Comparison of ENCODE assay signal across 16 cellular contexts in the genomic region with DNA sequence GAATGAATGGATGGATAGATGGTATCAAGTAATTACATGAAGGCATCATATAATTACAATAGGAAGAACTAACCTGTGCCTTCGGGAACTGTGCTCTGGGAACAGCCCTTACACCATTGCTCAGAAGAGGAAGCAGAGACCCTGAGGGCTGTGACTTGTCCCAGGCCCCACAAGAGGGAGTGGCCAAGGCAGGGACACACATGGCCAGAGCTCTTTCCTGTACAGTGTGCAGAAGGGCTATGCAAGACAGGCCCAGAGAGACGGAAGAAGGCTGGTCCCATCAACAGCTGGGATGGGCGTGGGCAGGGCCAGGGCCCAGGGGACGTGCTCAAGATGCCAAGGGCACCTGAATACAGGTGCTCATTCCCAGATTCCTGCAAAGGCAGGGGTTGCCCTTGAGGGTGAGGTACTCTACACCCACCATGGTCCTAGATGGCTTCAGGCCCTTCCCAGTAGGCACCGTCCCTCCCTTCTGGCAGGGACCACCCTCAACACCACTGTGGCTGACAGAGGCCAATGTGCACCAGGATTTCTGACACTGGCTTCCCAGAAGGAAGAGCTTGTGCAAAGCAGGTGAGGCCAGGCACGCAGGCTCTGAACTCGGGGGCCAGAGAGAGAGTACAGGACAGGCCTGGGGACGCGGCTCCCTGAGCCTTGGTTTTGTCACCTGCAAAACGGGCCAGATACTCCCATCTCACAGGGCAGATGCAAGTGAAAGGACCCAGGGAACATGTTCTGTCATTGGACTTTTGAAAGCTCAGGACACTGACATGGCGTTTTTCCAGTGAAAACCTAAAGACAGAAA. TPM values are rescaled to one million over a fixed set of nuclear protein-coding genes. Genes with fewer than 3 reads are reported as not detected.
DNase-seq lines count a peak whose midpoint lies in the region; TF ChIP-seq lines count a peak whose summit lies in the region.
"Had no signal": no experiment of that assay in that cellular context is flagged by ENCODE, and none has a peak within 500 bp of the region (broad histone marks: within the 10 kb centered on the region; RNA-seq: fewer than 3 reads in every experiment).

No MANE protein-coding gene starts in this region.

- H3K79me2 ChIP-seq in ACC112 (ENCODE audit: control insufficient read depth, insufficient read depth, low read length, unreplicated experiment), result peaks cover 41% of the 10 kb centered on the region
- peaks cover 48% of the 10 kb centered on the region for H3K79me2 ChIP-seq in GM23248 (ENCODE audit: insufficient read depth)

- H4K20me1 ChIP-seq in GM23248 (ENCODE audit: insufficient read depth), result no peaks in the 10 kb centered on the region

- H3K4me1 ChIP-seq in ACC112 (ENCODE audit: control insufficient read depth, insufficient read depth, low read length, unreplicated experiment) (peaks cover 34% of the 10 kb centered on the region), GM23248 (ENCODE audit: insufficient read depth) (peaks cover 30% of the 10 kb centered on the region), adipocyte (ENCODE audit: control insufficient read depth, insufficient read depth, low read length) (peaks cover 46% of the 10 kb centered on the region), thyroid gland (peaks cover 13 to 30% of the 10 kb centered on the region in 2 donors), stomach (peaks cover 23 to 50% (median 43%) of the 10 kb centered on the region in 4 donors)

- WGBS in GM23248 (ENCODE audit: low coverage in 1 of 2, low lambda C conversion rate in 2 of 2, missing lambda C conversion rate in 2 of 2), 2 experiments, result 91 to 93% methylated on average over 11 of the region's 11 CpGs
- WGBS in thyroid gland, 2 donors, result 90% methylated on average over 10 of the region's 11 CpGs
- 82 to 97% (median 92%) methylated on average over 8 to 11 of the region's 11 CpGs for WGBS in stomach, 5 donors

- peaks cover 18% of the 10 kb centered on the region for H3K36me3 ChIP-seq in ACC112 (ENCODE audit: insufficient read depth, low read length)
- H3K36me3 ChIP-seq in GM23248 (ENCODE audit: low read depth), result peaks cover 5% of the 10 kb centered on the region; the same call in 1 of the 2 replicates
- H3K36me3 ChIP-seq in adipocyte (ENCODE audit: control insufficient read depth, insufficient read depth, low read length, severe bottlenecking), result peaks cover 10% of the 10 kb centered on the region
- no peaks in the 10 kb centered on the region for H3K36me3 ChIP-seq in thyroid gland
- H3K36me3 ChIP-seq in stomach, result peaks cover 0 to 14% (median 0%) of the 10 kb centered on the region in 4 donors
- H3K36me3 ChIP-seq: HAP-1 had no signal

- TF ChIP-seq POLR2A in thyroid gland (IDR thresholded peaks at IDR 0.05), result no peak
- TF ChIP-seq POLR2A in stomach (IDR thresholded peaks at IDR 0.05), result no peak

- peak overlapping the region; percentile 86 for H3K4me2 ChIP-seq in GM23248 (ENCODE audit: unreplicated experiment)

- peaks cover 21% of the 10 kb centered on the region for H3F3A ChIP-seq in GM23248 (ENCODE audit: insufficient read depth)

- in situ Hi-C loops in GM23248 (cut with MboI), result no loop called here

- H3K27ac ChIP-seq in ACC112 (ENCODE audit: low read depth, low read length) (no peak overlapping the region), GM23248 (no peak overlapping the region), thyroid gland (no peak overlapping the region), stomach (no peak overlapping the region)

- H3K9me3 ChIP-seq in GM23248 (ENCODE audit: low read depth), result no peaks in the 10 kb centered on the region
- H3K9me3 ChIP-seq in adipocyte (ENCODE audit: control insufficient read depth, low read length), result no peaks in the 10 kb centered on the region
- no peaks in the 10 kb centered on the region for H3K9me3 ChIP-seq in thyroid gland
- no peaks in the 10 kb centered on the region for H3K9me3 ChIP-seq in stomach
- H3K9me3 ChIP-seq: HAP-1 had no signal

- H2AFZ ChIP-seq in ACC112 (ENCODE audit: low read length, unreplicated experiment), result no peak overlapping the region
- H2AFZ ChIP-seq in GM23248, result no peak overlapping the region

- intact Hi-C loops in thyroid gland (cut with DNase I), result no loop called here
- intact Hi-C loops in stomach (cut with DNase I; ENCODE audit: low total_unique reads), result no loop called here

- no peak for DNase-seq in GM23248
- no peak for DNase-seq in adipocyte (ENCODE audit: low read depth)
- peak; percentile 64 for DNase-seq in mesenteric fat pad (ENCODE audit: low spot score)
- DNase-seq in thyroid gland, result no peak
- no peak for DNase-seq in stimulated activated CD4-positive, alpha-beta T cell treated with anti-CD3 and anti-CD28 coated beads, Interleukin-1b, Interleukin-23, amount 100 ng/mL, for 48 hours
- DNase-seq in stomach, result no peak
- DNase-seq in putamen (ENCODE audit: low spot score), result no peak
- DNase-seq: activated naive CD4-positive, alpha-beta T cell; central memory CD4-positive, alpha-beta T cell; NCI-H1105; NCI-H446 treated with DMSO at 0.1 percent for 48 hours; stimulated activated CD4-positive, alpha-beta T cell treated with anti-CD3 and anti-CD28 coated beads, Interleukin-4, amount 100 ng/mL, for 4 hours; stimulated activated naive CD4-positive, alpha-beta T cell had no signal

- TF ChIP-seq EP300 in stomach (IDR thresholded peaks at IDR 0.05), result no peak

- H3K9me2 ChIP-seq in GM23248 (ENCODE audit: insufficient read depth), result no peaks in the 10 kb centered on the region

- H3K27me3 ChIP-seq in ACC112 (ENCODE audit: insufficient read depth, low read length), result no peaks in the 10 kb centered on the region
- H3K27me3 ChIP-seq in GM23248 (replicated peaks; ENCODE audit: insufficient read depth), result no peaks in the 10 kb centered on the region
- no peaks in the 10 kb centered on the region for H3K27me3 ChIP-seq in adipocyte (replicated peaks; ENCODE audit: control insufficient read depth, insufficient read depth, low read length)
- no peaks in the 10 kb centered on the region for H3K27me3 ChIP-seq in thyroid gland
- H3K27me3 ChIP-seq in stomach, result peaks cover 0 to 32% (median 20%) of the 10 kb centered on the region in 3 donors

- TF ChIP-seq CTCF in thyroid gland (IDR thresholded peaks at IDR 0.05) (no peak), stomach (IDR thresholded peaks at IDR 0.05) (no peak)

- H3K4me3 ChIP-seq in ACC112 (ENCODE audit: low read depth, low read length) (peak overlapping the region; percentile 96), GM23248 (peak overlapping the region; percentile 76; the same call in 1 of the 2 replicates), adipocyte (ENCODE audit: low read length) (peak overlapping the region; percentile 92), thyroid gland (replicated peaks in 1 of 3) (no peak overlapping the region), stomach (peak overlapping the region in 1 of 4 donors; percentile 65)
- H3K4me3 ChIP-seq: HAP-1 had no signal

- H3K9ac ChIP-seq in GM23248 (no peak overlapping the region), adipocyte (ENCODE audit: low read length) (no peak overlapping the region)

RNA-seq across cellular contexts. Expression of a gene that starts 1.7 kb away (rescaled TPM):
- total RNA-seq in GM23248 (2014; rRNA removed; shearing (Covaris generic)), result 8.0 and 8.1 TPM in 2 replicates
- 4.3 and 4.6 TPM in 2 replicates for polyA plus RNA-seq in GM23248 (2016; fragmentation: Nextera tagmentation; extraction: Ambion mirVana)
- total RNA-seq in mesenteric fat pad, result 4.0 TPM
- 10 to 100 TPM; 15.7 to 24.5 (median 17.2) TPM for total RNA-seq in thyroid gland
- 10 to 100 TPM in 3 of 5 donors, 1 to 10 TPM in 2; 3.9 to 11.7 (median 10.3) TPM for total RNA-seq in stomach
- 1 to 10 TPM in 2 of 3 donors, under 1 TPM in 1; 0.76 to 1.4 (median 1.1) TPM for polyA plus RNA-seq in stomach
- total RNA-seq: HT-29 had no signal

RNA-seq across cellular contexts. Expression of a gene that starts 4.3 kb away (rescaled TPM):
- total RNA-seq in GM23248 (2014; rRNA removed; shearing (Covaris generic)), result 36.8 and 56.2 TPM in 2 replicates
- polyA plus RNA-seq in GM23248 (2016; fragmentation: Nextera tagmentation; extraction: Ambion mirVana), result 4.0 and 4.9 TPM in 2 replicates
- total RNA-seq in mesenteric fat pad, result 16.6 TPM
- total RNA-seq in thyroid gland, result 10 to 100 TPM; 21.4 to 43.6 (median 38.6) TPM
- total RNA-seq in stomach, result 100 to 1,000 TPM in 1 of 5 donors, 10 to 100 TPM in 3, 1 to 10 TPM in 1; 7.0 to 346 (median 18.7) TPM
- polyA plus RNA-seq in stomach, result 1 to 10 TPM; 1.5 to 2.8 (median 2.1) TPM
- total RNA-seq: HT-29 had no signal

Comparison
In these comparisons a context has a peak if more than half of its experiments do, and no peak if none do; other contexts are left out.
1. H3K4me3 ChIP-seq: peak in ACC112 (single experiment), GM23248 (single experiment) and adipocyte (single experiment); none in thyroid gland (0 of 3).